In the genomic region with DNA sequence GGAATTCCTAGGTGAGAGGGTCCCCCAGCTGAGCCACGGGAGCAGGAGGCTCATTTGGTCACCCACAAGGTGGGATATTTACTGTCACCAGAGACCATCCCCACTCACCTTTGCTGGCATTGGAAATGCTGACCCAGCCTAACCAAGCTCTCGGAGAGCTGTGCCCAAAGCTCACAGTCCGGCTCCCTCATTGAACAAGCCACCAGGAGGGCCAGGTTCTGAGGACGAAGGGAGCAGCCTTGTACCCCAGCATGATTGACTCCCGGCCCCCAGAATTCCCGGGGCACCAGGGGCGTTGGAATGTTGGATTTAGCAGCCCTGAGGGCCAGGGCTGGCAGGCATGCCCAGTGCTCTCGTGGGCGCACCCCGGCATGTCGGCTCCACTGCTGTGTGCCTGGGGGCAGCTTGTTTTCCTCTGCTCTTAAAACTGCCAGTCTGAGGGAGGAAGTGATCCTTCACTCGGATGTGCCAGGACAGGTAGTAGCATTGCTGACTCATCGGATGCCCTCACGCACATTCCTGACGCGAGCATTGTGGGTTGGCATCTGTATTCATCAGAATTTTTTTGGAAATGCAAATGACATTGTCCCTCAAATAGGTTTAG, we compare ENCODE assay signal across 15 cellular contexts. TPM values are rescaled to one million over a fixed set of nuclear protein-coding genes. Genes with fewer than 3 reads are reported as not detected.
A peak's percentile ranks its signal among the peaks of the same experiment; 100 is the strongest.
DNase-seq lines count a peak whose midpoint lies in the region; ATAC-seq and TF ChIP-seq lines count a peak whose summit lies in the region.
"Had no signal": no experiment of that assay in that cellular context is flagged by ENCODE, and none has a peak within 500 bp of the region (broad histone marks: within the 10 kb centered on the region; RNA-seq: fewer than 3 reads in every experiment).

No MANE protein-coding gene starts in this region.

- no peaks in the 10 kb centered on the region for H3K27me3 ChIP-seq in HUES6 (ENCODE audit: control insufficient read depth, insufficient read depth, low read length)
- H3K27me3 ChIP-seq in iPS-15b (ENCODE audit: control insufficient read depth, insufficient read depth, low read length), result no peaks in the 10 kb centered on the region
- peaks cover 0 to 6% (median 0%) of the 10 kb centered on the region in 3 donors for H3K27me3 ChIP-seq in psoas muscle (ENCODE audit: insufficient read depth in 3 of 3, low read length in 2 of 3)
- no peaks in the 10 kb centered on the region for H3K27me3 ChIP-seq in transverse colon
- H3K27me3 ChIP-seq: pancreas had no signal

- H3K27ac ChIP-seq in HUES6 (ENCODE audit: low read depth, low read length) (peak overlapping the region; percentile 40; the same call in 1 of the 2 replicates), psoas muscle (no peak overlapping the region), transverse colon (peak overlapping the region in 1 of 4 donors; percentile 17)
- H3K27ac ChIP-seq: pancreas had no signal

- no peak for TF ChIP-seq CTCF in psoas muscle (IDR thresholded peaks at IDR 0.05)
- no peak for TF ChIP-seq CTCF in transverse colon (IDR thresholded peaks at IDR 0.05)

- TF ChIP-seq POLR2A in transverse colon (IDR thresholded peaks at IDR 0.05), result no peak

- WGBS in psoas muscle, 3 donors, result 82 to 87% (median 83%) methylated on average over 16 of the region's 16 CpGs
- WGBS in transverse colon (ENCODE audit: low coverage in 1 of 2), 2 donors, result 85% methylated on average over 16 of the region's 16 CpGs; no CpG with 5 or more reads in 1 of the 2 donors

- DNase-seq in D341Med (ENCODE audit: low spot score) (peak; percentile 30), SW 1271 (lab: John Stamatoyannopoulos, UW) (peak; percentile 35 to 82), AG20443 (ENCODE audit: low spot score) (no peak), psoas muscle (no peak), transverse colon (no peak)
- no peak for DNase-seq in activated CD4-positive, alpha-beta T cell treated with anti-CD3 and anti-CD28 coated beads, Interleukin-2, amount 50 U/mL, for 48 hours
- DNase-seq: activated CD8-positive, alpha-beta memory T cell treated with anti-CD3 and anti-CD28 coated beads, Interleukin-2, amount 50 U/mL, for 4 hours; CD4-positive, alpha-beta T cell; effector CD8-positive, alpha-beta T cell; NCI-H187; pancreas; stimulated activated CD4-positive, alpha-beta T cell treated with anti-CD3 and anti-CD28 coated beads, Interleukin-2, amount 100 ng/mL, for 48 hours; stimulated activated naive CD8-positive, alpha-beta T cell treated with anti-CD3 and anti-CD28 coated beads, Interleukin-15, Interleukin-2, amounts not matched to agents 100 U/mL and 50 U/mL, for 24 hours had no signal

- H3K4me1 ChIP-seq in HUES6 (ENCODE audit: control insufficient read depth, insufficient read depth, low read length) (peaks cover 6% of the 10 kb centered on the region; the same call in 1 of the 2 replicates), iPS-15b (ENCODE audit: control insufficient read depth, insufficient read depth, low read length) (no peaks in the 10 kb centered on the region), psoas muscle (no peaks in the 10 kb centered on the region), transverse colon (peaks cover 0 to 36% (median 18%) of the 10 kb centered on the region in 4 donors)

- H3K4me3 ChIP-seq in HUES6 (ENCODE audit: low read depth, low read length), result no peak overlapping the region
- no peak overlapping the region for H3K4me3 ChIP-seq in iPS-15b (ENCODE audit: low read depth, low read length)
- H3K4me3 ChIP-seq in psoas muscle, result no peak overlapping the region
- H3K4me3 ChIP-seq in transverse colon, result no peak overlapping the region
- H3K4me3 ChIP-seq: pancreas had no signal

- no peak overlapping the region for H3K9ac ChIP-seq in HUES6 (ENCODE audit: low read length)
- H3K9ac ChIP-seq in iPS-15b (ENCODE audit: low read depth, low read length), result peak overlapping the region; percentile 60

- H3K36me3 ChIP-seq in HUES6 (ENCODE audit: control insufficient read depth, insufficient read depth, low read length) (peaks cover 6% of the 10 kb centered on the region), iPS-15b (ENCODE audit: control insufficient read depth, insufficient read depth, low read length) (peaks cover 6% of the 10 kb centered on the region), psoas muscle (ENCODE audit: insufficient read depth in 1 of 2, low read depth in 1 of 2) (no peaks in the 10 kb centered on the region), transverse colon (no peaks in the 10 kb centered on the region)

- TF ChIP-seq EP300 in transverse colon (IDR thresholded peaks at IDR 0.05; ENCODE audit: low read depth), result no peak

- intact Hi-C loops in psoas muscle (cut with DNase I), result no loop called here
- intact Hi-C loops in transverse colon (cut with DNase I; ENCODE audit: low total_unique reads), result no loop called here

- no peaks in the 10 kb centered on the region for H3K9me3 ChIP-seq in HUES6 (ENCODE audit: control insufficient read depth, insufficient read depth, low read depth, low read length)
- no peaks in the 10 kb centered on the region for H3K9me3 ChIP-seq in iPS-15b (ENCODE audit: control insufficient read depth, insufficient read depth, low read length)
- H3K9me3 ChIP-seq in psoas muscle, result no peaks in the 10 kb centered on the region
- no peaks in the 10 kb centered on the region for H3K9me3 ChIP-seq in transverse colon
- H3K9me3 ChIP-seq: pancreas had no signal

- no peak for ATAC-seq in psoas muscle
- ATAC-seq: stimulated activated naive CD8-positive, alpha-beta T cell treated with anti-CD3 and anti-CD28 coated beads, Interleukin-15, Interleukin-2, amounts not matched to agents 100 U/mL and 50 U/mL, for 24 hours had no signal

- in situ Hi-C loops in transverse colon (cut with MboI; ENCODE audit: low pct_ligation_motif_present in 1 of 4, low pct_unique_long_range_greater_than_20kb in 1 of 4, low sequenced_read_pairs in 3 of 4), result no loop called here

RNA-seq across cellular contexts. Expression of a gene that starts 23.3 kb away (rescaled TPM):
- total RNA-seq in psoas muscle, result 1 to 10 TPM; 2.2 to 4.3 (median 3.3) TPM
- polyA plus RNA-seq in psoas muscle, result 1 to 10 TPM; 1.5 to 1.8 (median 1.6) TPM
- total RNA-seq in transverse colon, result 100 to 1,000 TPM in 3 of 4 donors, 10 to 100 TPM in 1; 84.5 to 157 (median 111) TPM

RNA-seq across cellular contexts. Expression of a gene that starts 58.3 kb away (rescaled TPM):
- total RNA-seq in psoas muscle, result 10 to 100 TPM; 13.7 to 19.8 (median 18.1) TPM
- 10 to 100 TPM; 20.7 to 25.8 (median 24.1) TPM for polyA plus RNA-seq in psoas muscle
- 10 to 100 TPM in 2 of 4 donors, 1 to 10 TPM in 2; 6.7 to 17.3 (median 9.3) TPM for total RNA-seq in transverse colon

Comparison
In these comparisons a context has a peak if more than half of its experiments do, and no peak if none do; other contexts are left out.
1. DNase-seq: peak in D341Med (single experiment) and SW 1271 (2 of 2); none in AG20443 (single experiment), psoas muscle (0 of 2), transverse colon (single experiment) and activated CD4-positive, alpha-beta T cell treated with anti-CD3 and anti-CD28 coated beads, Interleukin-2, amount 50 U/mL, for 48 hours (0 of 2).
2. RNA of a gene that starts 23.3 kb away (total RNA-seq): 84.5 to 157 TPM in transverse colon; 2.2 to 4.3 TPM in psoas muscle; every median in the first group is over 10 times any median in the second.